In genomic region chr4:154589296-154590197, GRCh38 we compare ENCODE assay signal across 25 cellular contexts. TPM values are rescaled to one million over a fixed set of nuclear protein-coding genes. Genes with fewer than 3 reads are reported as not detected.
"Had no signal": no experiment of that assay in that cellular context is flagged by ENCODE, and none has a peak within 500 bp of the region (broad histone marks: within the 10 kb centered on the region; RNA-seq: fewer than 3 reads in every experiment).

No MANE protein-coding gene starts in this region.

- H3K4me1 ChIP-seq: esophagus squamous epithelium, gastroesophageal sphincter, parathyroid adenoma, psoas muscle, stomach had no signal

- ATAC-seq: effector memory CD8-positive, alpha-beta T cell; gastroesophageal sphincter; left ventricle myocardium superior; natural killer cell; psoas muscle; sciatic nerve had no signal

- H3K9me3 Mint-ChIP-seq: dendritic cell treated with granulocyte-macrophage colony-stimulating factor and Interleukin-4, amounts not matched to agents 40 ng/mL and 50 ng/mL, for 4 days; effector memory CD8-positive, alpha-beta T cell; natural killer cell had no signal

- H3K36me3 Mint-ChIP-seq: natural killer cell had no signal

- H3K4me3 ChIP-seq: esophagus squamous epithelium, gastroesophageal sphincter, psoas muscle, stomach, thoracic aorta, transverse colon had no signal

- H3K27ac Mint-ChIP-seq: dendritic cell treated with granulocyte-macrophage colony-stimulating factor and Interleukin-4, amounts not matched to agents 40 ng/mL and 50 ng/mL, for 4 days; effector memory CD8-positive, alpha-beta T cell; natural killer cell had no signal

- H3K4me3 Mint-ChIP-seq: dendritic cell treated with granulocyte-macrophage colony-stimulating factor and Interleukin-4, amounts not matched to agents 40 ng/mL and 50 ng/mL, for 4 days; effector memory CD8-positive, alpha-beta T cell; natural killer cell had no signal

- H2AFZ ChIP-seq: parathyroid adenoma had no signal

- H3K27ac ChIP-seq: esophagus squamous epithelium, gastroesophageal sphincter, parathyroid adenoma, psoas muscle, thoracic aorta, transverse colon had no signal

- H3K79me2 ChIP-seq: parathyroid adenoma had no signal

- DNase-seq: cerebellar nuclear complex; effector memory CD8-positive, alpha-beta T cell; esophagus squamous epithelium; foreskin fibroblast; kidney; left ventricle myocardium superior; mammary epithelial cell; natural killer cell; psoas muscle; retina; stimulated activated CD4-positive, alpha-beta T cell treated with anti-CD3 and anti-CD28 coated beads, Interleukin-12 subunit alpha, Interleukin-12 subunit beta, amount 100 ng/mL, for 4 hours; stimulated activated naive CD4-positive, alpha-beta T cell; stomach; substantia nigra had no signal

- H3K9me3 ChIP-seq: esophagus squamous epithelium, gastroesophageal sphincter, psoas muscle, stomach, thoracic aorta, transverse colon had no signal

- H3K36me3 ChIP-seq: esophagus squamous epithelium, gastroesophageal sphincter, stomach, thoracic aorta, transverse colon had no signal

- H3K9ac ChIP-seq: parathyroid adenoma had no signal

- H3K27me3 ChIP-seq: transverse colon had no signal

- H3K4me1 Mint-ChIP-seq: natural killer cell had no signal

RNA-seq across cellular contexts. Expression of gene FGA, which starts 1.0 kb away (rescaled TPM):
- total RNA-seq: epithelial cell of proximal tubule, esophagus squamous epithelium, left colon, left ventricle myocardium superior, mammary epithelial cell, myocyte, natural killer cell, omental fat pad, sciatic nerve, thoracic aorta, transverse colon, urinary bladder had no signal
- polyA plus RNA-seq: mammary epithelial cell, psoas muscle had no signal

RNA-seq across cellular contexts. Expression of gene FGG, which starts 22.9 kb away (rescaled TPM):
- total RNA-seq: esophagus squamous epithelium, gastroesophageal sphincter, left colon, left ventricle myocardium superior, myocyte, natural killer cell, sciatic nerve, thoracic aorta, transverse colon, urinary bladder had no signal

RNA-seq across cellular contexts. Expression of gene FGB, which starts 26.7 kb away (rescaled TPM):
- total RNA-seq: esophagus squamous epithelium, left colon, left ventricle myocardium superior, mammary epithelial cell, myocyte, natural killer cell, omental fat pad, sciatic nerve, thoracic aorta, transverse colon, urinary bladder had no signal
- polyA plus RNA-seq: mammary epithelial cell, psoas muscle had no signal
